Comparison of ENCODE assay signal across 1 cellular context in the genomic region with DNA sequence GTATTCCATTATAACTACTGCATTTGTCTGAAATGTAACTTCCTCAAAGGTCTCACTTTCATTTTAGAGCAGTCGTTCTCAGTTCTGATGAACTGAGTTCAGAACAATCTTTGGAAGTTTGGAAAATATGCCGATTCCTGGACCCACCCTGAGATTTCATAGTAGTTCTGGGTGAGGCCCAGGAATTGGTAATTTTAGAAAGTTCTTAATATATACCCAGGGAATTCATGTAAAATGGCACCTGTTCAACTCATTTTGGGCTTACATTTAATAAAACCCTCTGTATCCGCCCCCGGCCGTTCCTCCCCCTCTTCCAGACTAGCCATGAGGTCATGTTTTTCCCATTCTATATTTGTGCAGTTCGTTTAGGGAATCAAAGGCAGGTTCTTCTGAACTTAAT.
TF ChIP-seq lines count a peak whose summit lies in the region.

No MANE protein-coding gene starts in this region.

TF ChIP-seq in K562, 482 proteins besides CTCF, POLR2A, EP300 and RAD21 (continued from another document):
- TF ChIP-seq CAMTA2 (CRISPR knock-in tag; conservative IDR thresholded peaks at IDR 0.05) = no peak
